11 cellular contexts compared by ENCODE assay signal in genomic region chr17:6366144-6366755, GRCh38.
DNase-seq lines count a peak whose midpoint lies in the region; ATAC-seq and TF ChIP-seq lines count a peak whose summit lies in the region.
"Had no signal": no experiment of that assay in that cellular context is flagged by ENCODE, and none has a peak within 500 bp of the region (broad histone marks: within the 10 kb centered on the region; RNA-seq: fewer than 3 reads in every experiment).

No MANE protein-coding gene starts in this region.

- H3K4me1 ChIP-seq in endodermal cell (ENCODE audit: control insufficient read depth, insufficient read depth, low read length) (no peaks in the 10 kb centered on the region), A673 (ENCODE audit: insufficient read depth, low read length, poor library complexity, severe bottlenecking) (no peaks in the 10 kb centered on the region)

- WGBS in endodermal cell (ENCODE audit: insufficient coverage in 1 of 2, insufficient read length in 1 of 2), 2 experiments, result 69 to 77% methylated on average over 2 to 3 of the region's 3 CpGs

- CTCF ChIA-PET in A673 (lab: Charles Lee), result no interaction called here

- POLR2A ChIA-PET in A673 (lab: Charles Lee; ENCODE audit: low non-redundant PET), result no interaction called here

- no TSS peak for BruUV-seq in A673 (replicated peaks; lab: Mats Ljungman, UMichigan)

- intact Hi-C loops in posterior vena cava (cut with DNase I), result no loop called here
- intact Hi-C loops in A673 (cut with micrococcal nuclease; ENCODE audit: unreplicated experiment), result no loop called here

- no peak overlapping the region for H3K4me3 ChIP-seq in endodermal cell (ENCODE audit: low read length)
- H3K4me3 ChIP-seq in A673 (ENCODE audit: low read depth, low read length, poor library complexity, severe bottlenecking), result no peak overlapping the region

- H3K36me3 Mint-ChIP-seq in endodermal cell (ENCODE audit: low read depth), result no peaks in the 10 kb centered on the region
- H3K36me3 Mint-ChIP-seq: naive B cell had no signal

- TF ChIP-seq CTCF in endodermal cell (conservative IDR thresholded peaks at IDR 0.05) (no peak), A673 (conservative IDR thresholded peaks at IDR 0.05; ENCODE audit: low read depth, low read length) (no peak)

- no peaks in the 10 kb centered on the region for H3K27me3 Mint-ChIP-seq in endodermal cell (ENCODE audit: insufficient read depth)

- H3K27ac ChIP-seq in endodermal cell (ENCODE audit: low read depth, low read length), result no peak overlapping the region
- H3K27ac ChIP-seq in A673 (ENCODE audit: low read depth, low read length, poor library complexity, severe bottlenecking), result no peak overlapping the region

- H3K4me1 Mint-ChIP-seq in endodermal cell, result peaks cover 9% of the 10 kb centered on the region
- H3K4me1 Mint-ChIP-seq: naive B cell had no signal

- no peak overlapping the region for H3K9ac ChIP-seq in endodermal cell (ENCODE audit: extremely low read depth, low read length, poor library complexity, severe bottlenecking)

- H3K27me3 ChIP-seq in endodermal cell (ENCODE audit: control insufficient read depth, insufficient read depth, low read length, poor library complexity, severe bottlenecking), result no peaks in the 10 kb centered on the region
- peaks cover 63% of the 10 kb centered on the region for H3K27me3 ChIP-seq in A673 (replicated peaks; ENCODE audit: insufficient read depth, low read depth, low read length, poor library complexity)

- peak; percentile 49 for DNase-seq in H4 (ENCODE audit: low spot score)
- DNase-seq in NCI-H146 treated with DMSO at 0.1 percent for 48 hours (lab: John Stamatoyannopoulos, UW; ENCODE audit: unreplicated experiment), result peak; percentile 49
- peak; percentile 77 for DNase-seq in endodermal cell
- DNase-seq in posterior vena cava (ENCODE audit: low spot score), result peak; percentile 14
- no peak for DNase-seq in stimulated activated CD4-positive, alpha-beta T cell treated with anti-CD3 and anti-CD28 coated beads, Interleukin-12 subunit alpha, Interleukin-12 subunit beta, amount 100 ng/mL, for 4 hours
- DNase-seq in A673 (ENCODE audit: low spot score), result no peak
- DNase-seq in germinal center (ENCODE audit: low spot score), result no peak
- DNase-seq: hypothalamus; naive B cell; stimulated activated naive CD4-positive, alpha-beta T cell had no signal

- no peaks in the 10 kb centered on the region for H3K36me3 ChIP-seq in endodermal cell (ENCODE audit: control insufficient read depth, insufficient read depth, low read length)
- no peaks in the 10 kb centered on the region for H3K36me3 ChIP-seq in A673 (ENCODE audit: insufficient read depth, low read length, poor library complexity, severe bottlenecking)

- H3K4me3 Mint-ChIP-seq in endodermal cell, result no peak overlapping the region
- H3K4me3 Mint-ChIP-seq: naive B cell had no signal

- no peak overlapping the region for H3K27ac Mint-ChIP-seq in endodermal cell
- H3K27ac Mint-ChIP-seq: naive B cell had no signal

- no peaks in the 10 kb centered on the region for H3K9me3 Mint-ChIP-seq in endodermal cell
- H3K9me3 Mint-ChIP-seq: naive B cell had no signal

- H3K9me3 ChIP-seq in endodermal cell (ENCODE audit: control insufficient read depth, low read length), result no peaks in the 10 kb centered on the region
- no peaks in the 10 kb centered on the region for H3K9me3 ChIP-seq in A673 (ENCODE audit: low read depth, low read length, poor library complexity, severe bottlenecking)

- no peak for ATAC-seq in GM21367 (IDR thresholded peaks at IDR 0.05; ENCODE audit: unreplicated experiment)

Comparison
In these comparisons a context has a peak if more than half of its experiments do, and no peak if none do; other contexts are left out.
1. DNase-seq: peak in H4 (single experiment), NCI-H146 treated with DMSO at 0.1 percent for 48 hours (single experiment), endodermal cell (single experiment) and posterior vena cava (single experiment); none in stimulated activated CD4-positive, alpha-beta T cell treated with anti-CD3 and anti-CD28 coated beads, Interleukin-12 subunit alpha, Interleukin-12 subunit beta, amount 100 ng/mL, for 4 hours (single experiment), A673 (single experiment) and germinal center (single experiment).